8 cellular contexts compared by ENCODE assay signal in genomic region chr19:45798995-45799517, GRCh38. TPM values are rescaled to one million over a fixed set of nuclear protein-coding genes. Genes with fewer than 3 reads are reported as not detected.
DNase-seq lines count a peak whose midpoint lies in the region; ATAC-seq and TF ChIP-seq lines count a peak whose summit lies in the region.

No MANE protein-coding gene starts in this region.

- H3K4me1 ChIP-seq in OCI-LY7 (ENCODE audit: insufficient read depth, low read length, poor library complexity, severe bottlenecking), result peaks cover 11% of the 10 kb centered on the region
- peaks cover 13% of the 10 kb centered on the region for H3K4me1 ChIP-seq in osteoblast (ENCODE audit: insufficient read depth, low read length)
- peaks cover 5% of the 10 kb centered on the region for H3K4me1 ChIP-seq in upper lobe of right lung

- H3K4me3 ChIP-seq in OCI-LY7 (ENCODE audit: low read depth, low read length, poor library complexity, severe bottlenecking), result no peak overlapping the region
- no peak overlapping the region for H3K4me3 ChIP-seq in osteoblast (ENCODE audit: insufficient read depth, low read length)
- no peak overlapping the region for H3K4me3 ChIP-seq in upper lobe of right lung

- peaks cover 61% of the 10 kb centered on the region for H3K27me3 Mint-ChIP-seq in activated T-cell treated with anti-CD3 and anti-CD28 coated beads, Interleukin-2, amount 50 U/mL, for 72 hours (ENCODE audit: low read depth)

- no peaks in the 10 kb centered on the region for H3K36me3 Mint-ChIP-seq in activated T-cell treated with anti-CD3 and anti-CD28 coated beads, Interleukin-2, amount 50 U/mL, for 72 hours (ENCODE audit: insufficient read depth in 2 of 2)

- H3K4me1 Mint-ChIP-seq in activated T-cell treated with anti-CD3 and anti-CD28 coated beads, Interleukin-2, amount 50 U/mL, for 72 hours (ENCODE audit: low read depth), result peaks cover 12% of the 10 kb centered on the region

- no peaks in the 10 kb centered on the region for H3K9me3 ChIP-seq in OCI-LY7 (ENCODE audit: low read length)
- H3K9me3 ChIP-seq in osteoblast (ENCODE audit: low read depth, low read length), result no peaks in the 10 kb centered on the region
- H3K9me3 ChIP-seq in upper lobe of right lung, result no peaks in the 10 kb centered on the region

- no peak overlapping the region for H3K4me3 Mint-ChIP-seq in activated T-cell treated with anti-CD3 and anti-CD28 coated beads, Interleukin-2, amount 50 U/mL, for 72 hours

- no peaks in the 10 kb centered on the region for H3K9me3 Mint-ChIP-seq in activated T-cell treated with anti-CD3 and anti-CD28 coated beads, Interleukin-2, amount 50 U/mL, for 72 hours

- no peaks in the 10 kb centered on the region for H3K9me2 ChIP-seq in OCI-LY7 (ENCODE audit: insufficient read depth, low read length)

- H3K79me2 ChIP-seq in OCI-LY7 (ENCODE audit: insufficient read depth, low read depth, low read length) (no peaks in the 10 kb centered on the region), osteoblast (ENCODE audit: insufficient read depth, low read length) (no peaks in the 10 kb centered on the region)

- H3K27me3 ChIP-seq in osteoblast (ENCODE audit: insufficient read depth, low read length) (no peaks in the 10 kb centered on the region), upper lobe of right lung (no peaks in the 10 kb centered on the region)

- no peak overlapping the region for H2AFZ ChIP-seq in OCI-LY7 (ENCODE audit: low read length)
- peak overlapping the region; percentile 20 for H2AFZ ChIP-seq in osteoblast (ENCODE audit: low read length)

- H3K4me2 ChIP-seq in OCI-LY7 (ENCODE audit: low read length) (peak overlapping the region; percentile 40), osteoblast (ENCODE audit: insufficient read depth, low read length) (peak overlapping the region; percentile 54)

- no peaks in the 10 kb centered on the region for H4K20me1 ChIP-seq in OCI-LY7 (ENCODE audit: insufficient read depth, low read length)
- H4K20me1 ChIP-seq in osteoblast (ENCODE audit: insufficient read depth, low read length), result no peaks in the 10 kb centered on the region

- H3K27ac ChIP-seq in OCI-LY7 (ENCODE audit: low read depth, low read length, poor library complexity, severe bottlenecking) (no peak overlapping the region), osteoblast (ENCODE audit: low read depth, low read length) (no peak overlapping the region), upper lobe of right lung (no peak overlapping the region)

- CTCF ChIA-PET in OCI-LY7 (lab: Charles Lee; ENCODE audit: unreplicated experiment), result interaction anchor here (1.7 kb wide), 1 partner anchor 30 kb away, joined by 5 read pairs; the partner anchor contains the start of gene SIX5

- intact Hi-C loops in OCI-LY7 (cut with micrococcal nuclease; ENCODE audit: unreplicated experiment), result loop anchor here (1.0 kb wide), 1 partner anchor 29 kb away; no protein-coding TSS in a partner anchor
- intact Hi-C loops in upper lobe of right lung (cut with DNase I), result no loop called here

- no TSS peak for BruUV-seq in OCI-LY7 (replicated peaks; lab: Mats Ljungman, UMichigan)

- ATAC-seq in HG03196 (IDR thresholded peaks at IDR 0.05; ENCODE audit: unreplicated experiment) (peak; percentile 61), upper lobe of right lung (peak; percentile 88), GM18907 (IDR thresholded peaks at IDR 0.05; ENCODE audit: unreplicated experiment) (no peak)
- ATAC-seq in activated T-cell treated with anti-CD3 and anti-CD28 coated beads, Interleukin-2, amount 50 U/mL, for 72 hours (replicated peaks in 1 of 2), result peak; percentile 75 to 82

- TF ChIP-seq CTCF in OCI-LY7 (conservative IDR thresholded peaks at IDR 0.05; ENCODE audit: low read length) (peak; percentile 87), osteoblast (IDR thresholded peaks at IDR 0.05; ENCODE audit: extremely low read depth, low read depth, low read length) (peak; percentile 82), upper lobe of right lung (IDR thresholded peaks at IDR 0.05) (peak; percentile 92)

- POLR2A ChIA-PET in OCI-LY7 (lab: Charles Lee), result interaction anchor here (0.7 kb wide), 1 partner anchor 25 kb away, joined by 4 read pairs; no protein-coding TSS in a partner anchor

- DNase-seq in COR-L47 (lab: John Stamatoyannopoulos, UW) (peak; percentile 51), OCI-LY7 (ENCODE audit: low spot score) (peak; percentile 70), fibroblast of the conjunctiva (ENCODE audit: low read depth) (peak; percentile 39), osteoblast (ENCODE audit: insufficient read length, low spot score, missing footprints) (peak; percentile 98), upper lobe of right lung (no peak)
- DNase-seq in activated T-cell treated with anti-CD3 and anti-CD28 coated beads, Interleukin-2, amount 50 U/mL, for 72 hours, result peak; percentile 60 to 61

- H3K36me3 ChIP-seq in OCI-LY7 (ENCODE audit: insufficient read depth, low read length), result no peaks in the 10 kb centered on the region
- H3K36me3 ChIP-seq in osteoblast (ENCODE audit: insufficient read depth, low read length), result no peaks in the 10 kb centered on the region
- no peaks in the 10 kb centered on the region for H3K36me3 ChIP-seq in upper lobe of right lung

- H3K27ac Mint-ChIP-seq in activated T-cell treated with anti-CD3 and anti-CD28 coated beads, Interleukin-2, amount 50 U/mL, for 72 hours, result no peak overlapping the region

RNA-seq across cellular contexts. Expression of gene DMWD, which starts 6.4 kb away (rescaled TPM):
- total RNA-seq in OCI-LY7 (2014; rRNA removed; shearing (Covaris generic)), result 27.1 and 43.2 TPM in 2 replicates
- 44.0 and 57.3 TPM in 2 replicates for total RNA-seq in OCI-LY7 (2022)
- total RNA-seq in activated T-cell treated with anti-CD3 and anti-CD28 coated beads, Interleukin-2, amount 50 U/mL, for 72 hours, result 10 to 100 TPM; 36.7 to 54.1 TPM
- 48.5 and 49.2 TPM in 2 replicates for total RNA-seq in osteoblast
- total RNA-seq in upper lobe of right lung, result 58.7 TPM

RNA-seq across cellular contexts. Expression of gene RSPH6A, which starts 16.1 kb away (rescaled TPM):
- total RNA-seq in OCI-LY7 (2014; rRNA removed; shearing (Covaris generic)), result 0.16 and 0.21 TPM in 2 replicates
- total RNA-seq in OCI-LY7 (2022) (0.63 and 0.72 TPM in 2 replicates), osteoblast (under 0.01 and 0.29 TPM in 2 replicates), upper lobe of right lung (0.38 TPM)
- under 1 TPM; 0.43 to 0.60 TPM for total RNA-seq in activated T-cell treated with anti-CD3 and anti-CD28 coated beads, Interleukin-2, amount 50 U/mL, for 72 hours

RNA-seq across cellular contexts. Expression of gene DMPK, which starts 16.8 kb away (rescaled TPM):
- 12.8 and 14.9 TPM in 2 replicates for total RNA-seq in OCI-LY7 (2014; rRNA removed; shearing (Covaris generic))
- total RNA-seq in OCI-LY7 (2022), result 34.7 and 46.9 TPM in 2 replicates
- 10 to 100 TPM; 31.7 to 42.4 TPM for total RNA-seq in activated T-cell treated with anti-CD3 and anti-CD28 coated beads, Interleukin-2, amount 50 U/mL, for 72 hours
- 26.8 and 30.4 TPM in 2 replicates for total RNA-seq in osteoblast
- total RNA-seq in upper lobe of right lung, result 50.1 TPM

RNA-seq across cellular contexts. Expression of gene SIX5, which starts 30.0 kb away (rescaled TPM):
- 9.4 and 10.2 TPM in 2 replicates for total RNA-seq in OCI-LY7 (2014; rRNA removed; shearing (Covaris generic))
- total RNA-seq in OCI-LY7 (2022), result 15.2 and 18.6 TPM in 2 replicates
- total RNA-seq in activated T-cell treated with anti-CD3 and anti-CD28 coated beads, Interleukin-2, amount 50 U/mL, for 72 hours, result 1 to 10 TPM; 3.7 to 5.2 TPM
- total RNA-seq in osteoblast, result 11.6 and 11.8 TPM in 2 replicates
- total RNA-seq in upper lobe of right lung, result 15.5 TPM
